Comparison of ENCODE assay signal across 1 cellular context in genomic region chr6:157392927-157393666, GRCh38.
A peak's percentile ranks its signal among the peaks of the same experiment; 100 is the strongest.
TF ChIP-seq lines count a peak whose summit lies in the region.

No MANE protein-coding gene starts in this region.

TF ChIP-seq in K562, 482 proteins besides CTCF, POLR2A, EP300 and RAD21 (continued from another document and continues in another):
- TF ChIP-seq PTTG1 (tag; IDR thresholded peaks at IDR 0.05; ENCODE audit: low read depth) = no peak
- TF ChIP-seq TCF7 (IDR thresholded peaks at IDR 0.05; ENCODE audit: borderline replicate concordance) = no peak
- no peak for TF ChIP-seq ZNF212 (CRISPR knock-in tag; IDR thresholded peaks at IDR 0.05)
- TF ChIP-seq GABPA (tag; conservative IDR thresholded peaks at IDR 0.05; ENCODE audit: low read depth) = peak; percentile 47; the same call in 1 of the 2 replicates
- TF ChIP-seq SIRT6 (IDR thresholded peaks at IDR 0.05; ENCODE audit: low read depth, low read length) = no peak
- no peak for TF ChIP-seq BRF2 (IDR thresholded peaks at IDR 0.05; ENCODE audit: borderline replicate concordance, insufficient read depth, insufficient read length)
- TF ChIP-seq TSHZ1 (CRISPR knock-in tag; IDR thresholded peaks at IDR 0.05) = no peak
- TF ChIP-seq ZNF668 (CRISPR knock-in tag; IDR thresholded peaks at IDR 0.05) = no peak
- TF ChIP-seq PBX2 (CRISPR knock-in tag; IDR thresholded peaks at IDR 0.05; ENCODE audit: low read depth) = no peak
- TF ChIP-seq PBX2 (tag; conservative IDR thresholded peaks at IDR 0.05; ENCODE audit: low read depth) = no peak
- peak; percentile 94 for TF ChIP-seq TEAD4 (IDR thresholded peaks at IDR 0.05; ENCODE audit: low read length)
- no peak for TF ChIP-seq TEAD4 (CRISPR knock-in tag; IDR thresholded peaks at IDR 0.05; ENCODE audit: borderline replicate concordance)
- 0 out of 2 replicates have a peak, but pooled peaks have one; percentile 18 for TF ChIP-seq ZBTB49 (CRISPR knock-in tag; IDR thresholded peaks at IDR 0.05; ENCODE audit: borderline replicate concordance)
- TF ChIP-seq PHF20 (IDR thresholded peaks at IDR 0.05; ENCODE audit: partially characterized antibody) = no peak
- no peak for TF ChIP-seq ZC3H11A (IDR thresholded peaks at IDR 0.05; ENCODE audit: low read depth, low read length)
- no peak for TF ChIP-seq TRIM28 (IDR thresholded peaks at IDR 0.05)
- TF ChIP-seq CREB3L1 (IDR thresholded peaks at IDR 0.05; ENCODE audit: borderline replicate concordance, low read depth) = 0 out of 2 replicates have a peak, but pooled peaks have one; percentile 45
- TF ChIP-seq NFATC3 (IDR thresholded peaks at IDR 0.05) = peak; percentile 29; the same call in 1 of the 2 replicates
- no peak for TF ChIP-seq ZNF407 (IDR thresholded peaks at IDR 0.05; ENCODE audit: low read depth)
- TF ChIP-seq HEY1 (CRISPR knock-in tag; IDR thresholded peaks at IDR 0.05; ENCODE audit: borderline replicate concordance) = no peak
- TF ChIP-seq KDM2B (CRISPR knock-in tag; IDR thresholded peaks at IDR 0.05) = no peak
- TF ChIP-seq ZNF316 (IDR thresholded peaks at IDR 0.05) = peak; percentile 86
- no peak for TF ChIP-seq ZKSCAN3 (CRISPR knock-in tag; IDR thresholded peaks at IDR 0.05)
- peak; percentile 64; the same call in 1 of the 2 replicates for TF ChIP-seq STAT5A (IDR thresholded peaks at IDR 0.05; ENCODE audit: borderline replicate concordance, low read length)
- peak; percentile 72 for TF ChIP-seq DACH1 (IDR thresholded peaks at IDR 0.05; ENCODE audit: partially characterized antibody)
- TF ChIP-seq UBTF (IDR thresholded peaks at IDR 0.05; ENCODE audit: borderline replicate concordance in 1 of 2, low read depth in 2 of 2, low read length in 2 of 2) = no peak
- TF ChIP-seq LCOR (CRISPR knock-in tag; IDR thresholded peaks at IDR 0.05) = no peak; the same call in 1 of the 2 replicates
- TF ChIP-seq NR0B1 (IDR thresholded peaks at IDR 0.05; ENCODE audit: partially characterized antibody) = no peak
- TF ChIP-seq RBM17 (IDR thresholded peaks at IDR 0.05; ENCODE audit: borderline replicate concordance, low read depth, low read length) = no peak
- no peak for TF ChIP-seq POU5F1 (IDR thresholded peaks at IDR 0.05; ENCODE audit: borderline replicate concordance, low read depth, low read length, partially characterized antibody)
- no peak for TF ChIP-seq ZNF717 (CRISPR knock-in tag; IDR thresholded peaks at IDR 0.05)
- TF ChIP-seq PHF8 (IDR thresholded peaks at IDR 0.05; ENCODE audit: borderline replicate concordance, low read length) = no peak
- no peak for TF ChIP-seq NR2C1 (IDR thresholded peaks at IDR 0.05)
- no peak; the same call in 1 of the 2 replicates for TF ChIP-seq NR2C1 (tag; IDR thresholded peaks at IDR 0.05)
- no peak for TF ChIP-seq MEF2A (IDR thresholded peaks at IDR 0.05; ENCODE audit: control insufficient read depth, low read depth, low read length)
- no peak for TF ChIP-seq NFRKB (IDR thresholded peaks at IDR 0.05; ENCODE audit: low read depth)
